ENCODE assay signal across 1 cellular context in genomic region chr1:171800342-171800741, GRCh38.
TF ChIP-seq lines count a peak whose summit lies in the region.

No MANE protein-coding gene starts in this region.

TF ChIP-seq in H1, 55 proteins besides CTCF, POLR2A, EP300 and RAD21:
- TF ChIP-seq SIN3A (conservative IDR thresholded peaks at IDR 0.05 in 1 of 2, IDR thresholded peaks at IDR 0.05 in 1 of 2; ENCODE audit: low read depth in 1 of 2, low read length in 2 of 2) (no peak), SP2 (IDR thresholded peaks at IDR 0.05; ENCODE audit: low read length) (no peak), GTF2F1 (IDR thresholded peaks at IDR 0.05; ENCODE audit: borderline replicate concordance, low read depth, low read length) (no peak), BACH1 (IDR thresholded peaks at IDR 0.05; ENCODE audit: low read length) (no peak), TEAD4 (IDR thresholded peaks at IDR 0.05; ENCODE audit: low read depth, low read length) (no peak), SP4 (IDR thresholded peaks at IDR 0.05; ENCODE audit: low read length) (no peak), SRF (IDR thresholded peaks at IDR 0.05; ENCODE audit: low read depth, low read length) (no peak), CTBP2 (IDR thresholded peaks at IDR 0.05; ENCODE audit: borderline replicate concordance, insufficient read depth, insufficient read length, low read length) (no peak), POLR2AphosphoS5 (IDR thresholded peaks at IDR 0.05; ENCODE audit: low read depth, low read length) (no peak), KDM1A (IDR thresholded peaks at IDR 0.05; ENCODE audit: borderline replicate concordance, low read length) (no peak), FOSL1 (IDR thresholded peaks at IDR 0.05; ENCODE audit: insufficient read depth, low read depth, low read length) (no peak), CHD2 (IDR thresholded peaks at IDR 0.05; ENCODE audit: low read length) (no peak)
- TF ChIP-seq, protein P1, sequence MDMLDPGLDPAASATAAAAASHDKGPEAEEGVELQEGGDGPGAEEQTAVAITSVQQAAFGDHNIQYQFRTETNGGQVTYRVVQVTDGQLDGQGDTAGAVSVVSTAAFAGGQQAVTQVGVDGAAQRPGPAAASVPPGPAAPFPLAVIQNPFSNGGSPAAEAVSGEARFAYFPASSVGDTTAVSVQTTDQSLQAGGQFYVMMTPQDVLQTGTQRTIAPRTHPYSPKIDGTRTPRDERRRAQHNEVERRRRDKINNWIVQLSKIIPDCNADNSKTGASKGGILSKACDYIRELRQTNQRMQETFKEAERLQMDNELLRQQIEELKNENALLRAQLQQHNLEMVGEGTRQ (IDR thresholded peaks at IDR 0.05; ENCODE audit: low read length) = no peak
- TF ChIP-seq, protein P2, sequence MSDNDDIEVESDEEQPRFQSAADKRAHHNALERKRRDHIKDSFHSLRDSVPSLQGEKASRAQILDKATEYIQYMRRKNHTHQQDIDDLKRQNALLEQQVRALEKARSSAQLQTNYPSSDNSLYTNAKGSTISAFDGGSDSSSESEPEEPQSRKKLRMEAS (IDR thresholded peaks at IDR 0.05) = no peak
TF ChIP-seq in H1: peak in this region for 0.
